ENCODE assay signal across 8 cellular contexts in genomic region chr12:79690606-79691298, GRCh38. TPM values are rescaled to one million over a fixed set of nuclear protein-coding genes. Genes with fewer than 3 reads are reported as not detected.
DNase-seq lines count a peak whose midpoint lies in the region; ATAC-seq and TF ChIP-seq lines count a peak whose summit lies in the region.

PAWR (minus strand) TSS chr12:79690964; CDS start chr12:79690244, 720 bp downstream.

- peak; percentile 57 for ATAC-seq in GM19463 (IDR thresholded peaks at IDR 0.05; ENCODE audit: unreplicated experiment)
- ATAC-seq in HG03521 (IDR thresholded peaks at IDR 0.05; ENCODE audit: unreplicated experiment) = peak; percentile 64

- H3K27me3 ChIP-seq in left ventricle myocardium inferior (ENCODE audit: low read depth) = peaks cover 24% of the 10 kb centered on the region

- H3K36me3 ChIP-seq in left ventricle myocardium inferior = no peaks in the 10 kb centered on the region

- H3K27ac Mint-ChIP-seq in activated naive CD8-positive, alpha-beta T cell treated with anti-CD3 and anti-CD28 coated beads for 36 hours = no peak within 1 kb of the TSS

- peak within 1 kb of the TSS; percentile 79 for H3K4me3 Mint-ChIP-seq in activated naive CD8-positive, alpha-beta T cell treated with anti-CD3 and anti-CD28 coated beads for 36 hours

- intact Hi-C loops in left ventricle myocardium inferior (cut with micrococcal nuclease) = no loop called here
- intact Hi-C loops in posterior vena cava (cut with DNase I) = loop anchor here in 1 of 2 donors (5.0 to 10.0 kb wide), 2 partner anchors 133 to 244 kb away; partner anchors contain the start of gene PPP1R12A

- peaks cover 73% of the 10 kb centered on the region for H3K27me3 Mint-ChIP-seq in activated naive CD8-positive, alpha-beta T cell treated with anti-CD3 and anti-CD28 coated beads for 36 hours

- peaks cover 30% of the 10 kb centered on the region for H3K4me1 ChIP-seq in left ventricle myocardium inferior

- peak within 1 kb of the TSS; percentile 92 for H3K4me3 ChIP-seq in left ventricle myocardium inferior

- DNase-seq in DMS79 (lab: John Stamatoyannopoulos, UW) (peak; percentile 76), NCI-H748 treated with DMSO at 0.1 percent for 48 hours (lab: John Stamatoyannopoulos, UW) (peak; percentile 89), left ventricle myocardium inferior (peak; percentile 47), posterior vena cava (ENCODE audit: low spot score) (peak; percentile 85), NOMO-1 (lab: John Stamatoyannopoulos, UW; ENCODE audit: unreplicated experiment in 2 of 2) (no peak)
- DNase-seq in activated naive CD8-positive, alpha-beta T cell treated with anti-CD3 and anti-CD28 coated beads for 36 hours = peak; percentile 36

- no peaks in the 10 kb centered on the region for H3K9me3 ChIP-seq in left ventricle myocardium inferior (replicated peaks)

- peak; percentile 32 for TF ChIP-seq CTCF in left ventricle myocardium inferior (IDR thresholded peaks at IDR 0.05; ENCODE audit: borderline replicate concordance)

- H3K9me3 Mint-ChIP-seq in activated naive CD8-positive, alpha-beta T cell treated with anti-CD3 and anti-CD28 coated beads for 36 hours = peaks cover 2% of the 10 kb centered on the region

- no peaks in the 10 kb centered on the region for H3K36me3 Mint-ChIP-seq in activated naive CD8-positive, alpha-beta T cell treated with anti-CD3 and anti-CD28 coated beads for 36 hours

- H3K27ac ChIP-seq in left ventricle myocardium inferior (replicated peaks) = peak within 1 kb of the TSS; percentile 79

- peaks cover 14% of the 10 kb centered on the region for H3K4me1 Mint-ChIP-seq in activated naive CD8-positive, alpha-beta T cell treated with anti-CD3 and anti-CD28 coated beads for 36 hours

RNA-seq across cellular contexts. Expression of gene PAWR, which starts in this region (rescaled TPM):
- 10 to 100 TPM; 10.0 to 13.4 TPM for total RNA-seq in activated naive CD8-positive, alpha-beta T cell treated with anti-CD3 and anti-CD28 coated beads for 36 hours
- 10.5 TPM for total RNA-seq in left ventricle myocardium inferior
- total RNA-seq in posterior vena cava = 100 to 1,000 TPM; 148 to 218 TPM

Comparison
In these comparisons a context has a peak if more than half of its experiments do, and no peak if none do; other contexts are left out.
1. RNA of gene PAWR (total RNA-seq): 148 to 218 TPM in posterior vena cava; 10.0 to 13.4 TPM in activated naive CD8-positive, alpha-beta T cell treated with anti-CD3 and anti-CD28 coated beads for 36 hours and 10.5 TPM in left ventricle myocardium inferior (single experiment); every median in the first group is over 10 times any median in the second.
2. DNase-seq: peak in DMS79 (single experiment), NCI-H748 treated with DMSO at 0.1 percent for 48 hours (single experiment), activated naive CD8-positive, alpha-beta T cell treated with anti-CD3 and anti-CD28 coated beads for 36 hours (single experiment), left ventricle myocardium inferior (single experiment) and posterior vena cava (single experiment); none in NOMO-1 (0 of 2).